25 cellular contexts compared by ENCODE assay signal in genomic region chr4:158964728-158965124, GRCh38.
"Had no signal": no experiment of that assay in that cellular context is flagged by ENCODE, and none has a peak within 500 bp of the region (broad histone marks: within the 10 kb centered on the region; RNA-seq: fewer than 3 reads in every experiment).

No MANE protein-coding gene starts in this region.

- H3K36me3 ChIP-seq: left ventricle myocardium inferior, pancreas, prostate gland, suprapubic skin, thoracic aorta, tibial artery, upper lobe of right lung had no signal

- H3K4me1 ChIP-seq: left ventricle myocardium inferior, pancreas, prostate gland, suprapubic skin, tibial artery, upper lobe of right lung had no signal

- H3K9me3 ChIP-seq: left ventricle myocardium inferior, pancreas, prostate gland, suprapubic skin, thoracic aorta, tibial artery, upper lobe of right lung had no signal

- ATAC-seq: natural killer cell; pancreas; right cardiac atrium; sciatic nerve; stimulated activated effector memory CD8-positive, alpha-beta T cell treated with anti-CD3 and anti-CD28 coated beads, Interleukin-12 subunit alpha, Interleukin-12 subunit beta, amount 100 ng/mL, for 72 hours had no signal

- H3K36me3 Mint-ChIP-seq: natural killer cell; stimulated activated effector memory CD8-positive, alpha-beta T cell treated with anti-CD3 and anti-CD28 coated beads, Interleukin-12 subunit alpha, Interleukin-12 subunit beta, amount 100 ng/mL, for 72 hours had no signal

- H3K27ac Mint-ChIP-seq: natural killer cell; nephron progenitor cell; stimulated activated effector memory CD8-positive, alpha-beta T cell treated with anti-CD3 and anti-CD28 coated beads, Interleukin-12 subunit alpha, Interleukin-12 subunit beta, amount 100 ng/mL, for 72 hours; stimulated activated naive CD8-positive, alpha-beta T cell treated with anti-CD3 and anti-CD28 coated beads, Interleukin-15, Interleukin-2, amounts not matched to agents 100 ng/mL and 50 ng/mL, for 24 hours had no signal

- FAIRE-seq: pancreas, urothelium cell line had no signal

- H3K9me3 Mint-ChIP-seq: natural killer cell; nephron progenitor cell; stimulated activated effector memory CD8-positive, alpha-beta T cell treated with anti-CD3 and anti-CD28 coated beads, Interleukin-12 subunit alpha, Interleukin-12 subunit beta, amount 100 ng/mL, for 72 hours; stimulated activated naive CD8-positive, alpha-beta T cell treated with anti-CD3 and anti-CD28 coated beads, Interleukin-15, Interleukin-2, amounts not matched to agents 100 ng/mL and 50 ng/mL, for 24 hours had no signal

- H2AFZ ChIP-seq: hepatocyte had no signal

- H3K4me1 Mint-ChIP-seq: natural killer cell; stimulated activated effector memory CD8-positive, alpha-beta T cell treated with anti-CD3 and anti-CD28 coated beads, Interleukin-12 subunit alpha, Interleukin-12 subunit beta, amount 100 ng/mL, for 72 hours had no signal

- H3K27ac ChIP-seq: hepatocyte, left ventricle myocardium inferior, pancreas, prostate gland, skin epidermis, suprapubic skin, thoracic aorta, tibial artery, upper lobe of right lung had no signal

- H3K79me2 ChIP-seq: hepatocyte had no signal

- H3K4me3 Mint-ChIP-seq: natural killer cell; nephron progenitor cell; stimulated activated effector memory CD8-positive, alpha-beta T cell treated with anti-CD3 and anti-CD28 coated beads, Interleukin-12 subunit alpha, Interleukin-12 subunit beta, amount 100 ng/mL, for 72 hours; stimulated activated naive CD8-positive, alpha-beta T cell treated with anti-CD3 and anti-CD28 coated beads, Interleukin-15, Interleukin-2, amounts not matched to agents 100 ng/mL and 50 ng/mL, for 24 hours had no signal

- H3K4me3 ChIP-seq: hepatocyte, left ventricle myocardium inferior, lung, pancreas, prostate gland, skin epidermis, suprapubic skin, thoracic aorta, tibial artery, upper lobe of right lung had no signal

- H3K4me2 ChIP-seq: hepatocyte had no signal

- H3K27me3 ChIP-seq: hepatocyte, pancreas, suprapubic skin, tibial artery, upper lobe of right lung had no signal

- DNase-seq: islet precursor cell; left ventricle myocardium inferior; natural killer cell; nephron progenitor cell; pancreas; posterior cingulate gyrus; retina; right cardiac atrium; stimulated activated CD4-positive, alpha-beta T cell treated with anti-CD3 and anti-CD28 coated beads, Interleukin-12 subunit alpha, Interleukin-12 subunit beta, amount 100 ng/mL, for 4 hours; stimulated activated CD4-positive, alpha-beta T cell treated with anti-CD3 and anti-CD28 coated beads, Interleukin-15, amount 100 ng/mL, for 24 hours; stimulated activated CD4-positive, alpha-beta T cell treated with anti-CD3 and anti-CD28 coated beads, Interleukin-4, amount 100 ng/mL, for 24 hours; stimulated activated naive CD4-positive, alpha-beta T cell; tibial artery; trophoblast cell; upper lobe of right lung had no signal
